In genomic region chr1:84961316-84961715, GRCh38 we compare ENCODE assay signal across 35 cellular contexts. TPM values are rescaled to one million over a fixed set of nuclear protein-coding genes. Genes with fewer than 3 reads are reported as not detected.
"Had no signal": no experiment of that assay in that cellular context is flagged by ENCODE, and none has a peak within 500 bp of the region (broad histone marks: within the 10 kb centered on the region; RNA-seq: fewer than 3 reads in every experiment).

No MANE protein-coding gene starts in this region.

- H3K4me3 Mint-ChIP-seq: activated CD4-positive, alpha-beta memory T cell treated with anti-CD3 and anti-CD28 coated beads for 36 hours; activated CD4-positive, alpha-beta T cell treated with anti-CD3 and anti-CD28 coated beads, Interleukin-2, amount 10 ng/mL, durations not matched to agents 24 days and 14 days; activated naive CD4-positive, alpha-beta T cell treated with anti-CD3 and anti-CD28 coated beads for 36 hours; activated naive CD8-positive, alpha-beta T cell treated with anti-CD3 and anti-CD28 coated beads for 36 hours; endodermal cell; naive B cell; stimulated activated naive B cell treated with anti-CD40 and anti-IgM and Interleukin-4, amounts not matched to agents 10 μg/mL and 1 μg/mL and 100 μg/mL, for 72 hours; T-helper 17 cell had no signal

- H3K27ac Mint-ChIP-seq: activated CD4-positive, alpha-beta memory T cell treated with anti-CD3 and anti-CD28 coated beads for 36 hours; activated CD4-positive, alpha-beta T cell treated with anti-CD3 and anti-CD28 coated beads, Interleukin-2, amount 10 ng/mL, durations not matched to agents 24 days and 14 days; activated naive CD4-positive, alpha-beta T cell treated with anti-CD3 and anti-CD28 coated beads for 36 hours; activated naive CD8-positive, alpha-beta T cell treated with anti-CD3 and anti-CD28 coated beads for 36 hours; endodermal cell; stimulated activated naive B cell treated with anti-CD40 and anti-IgM and Interleukin-4, amounts not matched to agents 10 μg/mL and 1 μg/mL and 100 μg/mL, for 72 hours; T-helper 17 cell had no signal

- H3K4me3 ChIP-seq: adrenal gland, ascending aorta, left ventricle myocardium inferior, lung, pancreas, psoas muscle, sigmoid colon, stomach, suprapubic skin, transverse colon had no signal

- H3K36me3 ChIP-seq: adrenal gland, ascending aorta, brain microvascular endothelial cell, left ventricle myocardium inferior, pancreas, sigmoid colon, stomach, suprapubic skin, transverse colon had no signal

- H3K27me3 Mint-ChIP-seq: activated CD4-positive, alpha-beta memory T cell treated with anti-CD3 and anti-CD28 coated beads for 36 hours; activated CD4-positive, alpha-beta T cell treated with anti-CD3 and anti-CD28 coated beads, Interleukin-2, amount 10 ng/mL, durations not matched to agents 24 days and 14 days; activated naive CD8-positive, alpha-beta T cell treated with anti-CD3 and anti-CD28 coated beads for 36 hours; stimulated activated naive B cell treated with anti-CD40 and anti-IgM and Interleukin-4, amounts not matched to agents 10 μg/mL and 1 μg/mL and 100 μg/mL, for 72 hours; T-helper 17 cell had no signal

- DNase-seq: activated CD4-positive, alpha-beta memory T cell treated with anti-CD3 and anti-CD28 coated beads for 36 hours; activated CD4-positive, alpha-beta T cell treated with anti-CD3 and anti-CD28 coated beads, Interleukin-2, amount 10 ng/mL, durations not matched to agents 24 days and 14 days; activated CD4-positive, CD25-positive, alpha-beta regulatory T cell treated with anti-CD3 and anti-CD28 coated beads, Interleukin-2, amount 50 U/mL, for 72 hours; activated CD8-positive, alpha-beta memory T cell treated with anti-CD3 and anti-CD28 coated beads, Interleukin-2, amount 50 U/mL, for 4 hours; activated effector memory CD4-positive, alpha-beta T cell treated with anti-CD3 and anti-CD28 coated beads, Interleukin-2, amount 50 U/mL, for 16 hours; activated naive CD4-positive, alpha-beta T cell treated with anti-CD3 and anti-CD28 coated beads for 36 hours; activated naive CD8-positive, alpha-beta T cell treated with anti-CD3 and anti-CD28 coated beads for 36 hours; activated T-cell treated with anti-CD3 and anti-CD28 coated beads, Interleukin-2, amount 50 U/mL, for 48 hours; adrenal gland; brain microvascular endothelial cell; caudate nucleus; endodermal cell; islet precursor cell; left ventricle myocardium inferior; naive B cell; pancreas; psoas muscle; sigmoid colon; small intestine; stimulated activated CD4-positive, alpha-beta T cell treated with anti-CD3 and anti-CD28 coated beads, Interleukin-1b, Interleukin-23, amount 100 ng/mL, for 48 hours; stimulated activated CD4-positive, alpha-beta T cell treated with anti-CD3 and anti-CD28 coated beads, Interleukin-4, amount 100 ng/mL, for 4 hours; stimulated activated CD8-positive, alpha-beta memory T cell treated with anti-CD3 and anti-CD28 coated beads, Interleukin-4, amount 100 ng/mL, for 48 hours; stimulated activated naive B cell treated with anti-CD40 and anti-IgM and Interleukin-4, amounts not matched to agents 10 μg/mL and 1 μg/mL and 100 μg/mL, for 72 hours; stomach; T-helper 17 cell; T1000; transverse colon had no signal

- H3K27me3 ChIP-seq: adrenal gland, ascending aorta, brain microvascular endothelial cell, pancreas, sigmoid colon, stomach, suprapubic skin, transverse colon had no signal

- H3K27ac ChIP-seq: left ventricle myocardium inferior, pancreas, psoas muscle, sigmoid colon, stomach, suprapubic skin had no signal

- FAIRE-seq: frontal cortex, pancreas, small intestine, urothelium cell line had no signal

- H3K9me3 ChIP-seq: adrenal gland, ascending aorta, left ventricle myocardium inferior, pancreas, psoas muscle, sigmoid colon, stomach, suprapubic skin, transverse colon had no signal

- H3K9me3 Mint-ChIP-seq: activated CD4-positive, alpha-beta memory T cell treated with anti-CD3 and anti-CD28 coated beads for 36 hours; activated naive CD4-positive, alpha-beta T cell treated with anti-CD3 and anti-CD28 coated beads for 36 hours; activated naive CD8-positive, alpha-beta T cell treated with anti-CD3 and anti-CD28 coated beads for 36 hours; naive B cell; stimulated activated naive B cell treated with anti-CD40 and anti-IgM and Interleukin-4, amounts not matched to agents 10 μg/mL and 1 μg/mL and 100 μg/mL, for 72 hours had no signal

- H3K4me1 ChIP-seq: pancreas, psoas muscle, suprapubic skin had no signal

- H3K4me1 Mint-ChIP-seq: endodermal cell, naive B cell had no signal

- ATAC-seq: esophagus mucosa; pancreas; psoas muscle; stimulated activated naive B cell treated with anti-CD40 and anti-IgM and Interleukin-4, amounts not matched to agents 10 μg/mL and 1 μg/mL and 100 μg/mL, for 72 hours; T-helper 17 cell had no signal

RNA-seq across cellular contexts. Expression of gene MCOLN2, which starts 35.6 kb away (rescaled TPM):
- total RNA-seq: ascending aorta, chondrocyte, frontal cortex had no signal
- polyA plus RNA-seq: neural cell had no signal
